1 cellular context compared by ENCODE assay signal in the genomic region with DNA sequence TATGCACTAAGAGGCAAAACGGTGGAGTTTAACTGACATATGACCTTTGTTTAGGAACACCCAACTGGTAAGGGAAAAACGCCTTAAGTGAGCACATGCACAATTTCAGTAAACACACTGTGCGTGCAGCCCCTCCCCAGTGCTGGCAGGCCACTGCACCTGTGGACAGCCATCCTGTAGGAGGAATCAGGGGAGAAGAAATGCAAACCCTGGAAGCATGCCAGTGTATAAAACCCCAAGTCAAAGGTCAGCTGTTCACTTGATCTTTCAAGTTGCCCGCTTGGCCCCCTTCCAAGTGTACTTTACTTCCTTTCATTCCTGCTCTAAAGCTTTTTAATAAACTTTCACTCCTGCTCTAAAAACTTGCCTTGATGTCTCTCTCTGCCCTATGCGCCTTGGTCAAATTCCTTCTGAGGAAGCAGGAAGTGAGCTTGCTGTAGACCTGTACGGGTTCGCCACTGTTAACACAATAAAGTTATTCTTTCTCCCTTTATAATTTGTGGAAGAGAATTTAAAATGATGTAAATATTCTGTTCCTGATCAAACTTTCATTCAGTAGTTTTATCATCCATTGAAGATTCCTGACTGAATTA.
TF ChIP-seq lines count a peak whose summit lies in the region.

No MANE protein-coding gene starts in this region.

TF ChIP-seq in liver, 16 proteins besides CTCF, POLR2A, EP300 and RAD21 (continued from another document):
- TF ChIP-seq, protein P1, sequence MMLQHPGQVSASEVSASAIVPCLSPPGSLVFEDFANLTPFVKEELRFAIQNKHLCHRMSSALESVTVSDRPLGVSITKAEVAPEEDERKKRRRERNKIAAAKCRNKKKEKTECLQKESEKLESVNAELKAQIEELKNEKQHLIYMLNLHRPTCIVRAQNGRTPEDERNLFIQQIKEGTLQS (IDR thresholded peaks at IDR 0.05): no peak
TF ChIP-seq in liver: peak in this region for 3.
